ENCODE assay signal across 8 cellular contexts in genomic region chr9:133048595-133048994, GRCh38. TPM values are rescaled to one million over a fixed set of nuclear protein-coding genes. Genes with fewer than 3 reads are reported as not detected.
DNase-seq lines count a peak whose midpoint lies in the region; ATAC-seq, FAIRE-seq and TF ChIP-seq lines count a peak whose summit lies in the region.

No MANE protein-coding gene starts in this region.

- FAIRE-seq in urothelium cell line (lab: Jason Lieb, UNC): no peak

- DNase-seq in H7 (peak; percentile 88), WERI-Rb-1 (peak; percentile 53), heart right ventricle (no peak), urothelium cell line (ENCODE audit: low spot score) (peak; percentile 37), NCI-H82 (lab: John Stamatoyannopoulos, UW) (no peak)

- WGBS in heart right ventricle, 2 donors: 50 to 51% methylated on average over 5 of the region's 5 CpGs

- intact Hi-C loops in heart right ventricle (cut with DNase I): loop anchor here in 4 of 10 donors (5.0 to 10.0 kb wide), 3 partner anchors 46 to 99 kb away; no protein-coding TSS in a partner anchor

- H3K9me3 ChIP-seq in BLaER1 (no peaks in the 10 kb centered on the region), WERI-Rb-1 (ENCODE audit: severe bottlenecking) (no peaks in the 10 kb centered on the region), heart right ventricle (no peaks in the 10 kb centered on the region)

- H3K4me1 ChIP-seq in BLaER1 (peaks cover 17% of the 10 kb centered on the region), heart right ventricle (peaks cover 0 to 2% (median 0%) of the 10 kb centered on the region in 9 donors)

- TF ChIP-seq CTCF in WERI-Rb-1 (IDR thresholded peaks at IDR 0.05; ENCODE audit: low read depth, low read length): peak; percentile 66
- peak in 7 of 9 donors; percentile 32 to 54 (median 50) for TF ChIP-seq CTCF in heart right ventricle (IDR thresholded peaks at IDR 0.05)

- ATAC-seq in heart right ventricle (peak in 3 of 8 donors; percentile 45 to 66 (median 54)), GM21360 (IDR thresholded peaks at IDR 0.05; ENCODE audit: unreplicated experiment) (no peak), GM21529 (IDR thresholded peaks at IDR 0.05; ENCODE audit: unreplicated experiment) (no peak)

- peaks cover 95% of the 10 kb centered on the region for H3K36me3 ChIP-seq in BLaER1
- H3K36me3 ChIP-seq in H7 (replicated peaks; ENCODE audit: control insufficient read depth, insufficient read depth, low read length): peaks cover 37% of the 10 kb centered on the region
- peaks cover 98% of the 10 kb centered on the region for H3K36me3 ChIP-seq in WERI-Rb-1
- H3K36me3 ChIP-seq in heart right ventricle: peaks cover 0 to 98% (median 39%) of the 10 kb centered on the region in 9 donors

- H3K4me3 ChIP-seq in BLaER1 (no peak overlapping the region), H7 (ENCODE audit: insufficient read depth, low read depth, low read length) (no peak overlapping the region), WERI-Rb-1 (ENCODE audit: low read depth, low read length) (no peak overlapping the region), heart right ventricle (no peak overlapping the region)

- H3K27ac ChIP-seq in BLaER1 (0 out of 2 replicates have a peak overlapping the region, but pooled peaks have one; percentile 51), WERI-Rb-1 (no peak overlapping the region), heart right ventricle (no peak overlapping the region)

- H3K9ac ChIP-seq in BLaER1: no peak overlapping the region

- H3K27me3 ChIP-seq in BLaER1 (no peaks in the 10 kb centered on the region), H7 (ENCODE audit: control insufficient read depth, insufficient read depth, low read length) (no peaks in the 10 kb centered on the region), WERI-Rb-1 (ENCODE audit: insufficient read depth, low read depth, severe bottlenecking) (no peaks in the 10 kb centered on the region), heart right ventricle (no peaks in the 10 kb centered on the region)

- H4K20me1 ChIP-seq in BLaER1: peaks cover 72% of the 10 kb centered on the region

- peak overlapping the region; percentile 42 for H3K4me2 ChIP-seq in BLaER1

RNA-seq across cellular contexts. Expression of gene CEL, which starts 13.2 kb away (rescaled TPM):
- 0.87 and 1.7 TPM in 2 replicates for total RNA-seq in H7 (2014; rRNA removed; shearing (Covaris generic))
- 10 to 100 TPM in 1 of 10 donors, 1 to 10 TPM in 9; 1.9 to 10.1 (median 2.8) TPM for total RNA-seq in heart right ventricle
- 1 to 10 TPM; 1.5 to 3.2 TPM for polyA plus RNA-seq in heart right ventricle

RNA-seq across cellular contexts. Expression of gene GTF3C5, which starts 17.8 kb away (rescaled TPM):
- total RNA-seq in H7 (2014; rRNA removed; shearing (Covaris generic)): 131 and 133 TPM in 2 replicates
- 10 to 100 TPM; 29.4 to 44.4 (median 35.2) TPM for total RNA-seq in heart right ventricle
- polyA plus RNA-seq in heart right ventricle: 10 to 100 TPM; 41.5 to 79.1 TPM

Comparison
In these comparisons a context has a peak if more than half of its experiments do, and no peak if none do; other contexts are left out.
1. DNase-seq: peak in H7 (single experiment), WERI-Rb-1 (single experiment) and urothelium cell line (single experiment); none in heart right ventricle (0 of 2) and NCI-H82 (single experiment).